ENCODE assay signal across 1 cellular context in the genomic region with DNA sequence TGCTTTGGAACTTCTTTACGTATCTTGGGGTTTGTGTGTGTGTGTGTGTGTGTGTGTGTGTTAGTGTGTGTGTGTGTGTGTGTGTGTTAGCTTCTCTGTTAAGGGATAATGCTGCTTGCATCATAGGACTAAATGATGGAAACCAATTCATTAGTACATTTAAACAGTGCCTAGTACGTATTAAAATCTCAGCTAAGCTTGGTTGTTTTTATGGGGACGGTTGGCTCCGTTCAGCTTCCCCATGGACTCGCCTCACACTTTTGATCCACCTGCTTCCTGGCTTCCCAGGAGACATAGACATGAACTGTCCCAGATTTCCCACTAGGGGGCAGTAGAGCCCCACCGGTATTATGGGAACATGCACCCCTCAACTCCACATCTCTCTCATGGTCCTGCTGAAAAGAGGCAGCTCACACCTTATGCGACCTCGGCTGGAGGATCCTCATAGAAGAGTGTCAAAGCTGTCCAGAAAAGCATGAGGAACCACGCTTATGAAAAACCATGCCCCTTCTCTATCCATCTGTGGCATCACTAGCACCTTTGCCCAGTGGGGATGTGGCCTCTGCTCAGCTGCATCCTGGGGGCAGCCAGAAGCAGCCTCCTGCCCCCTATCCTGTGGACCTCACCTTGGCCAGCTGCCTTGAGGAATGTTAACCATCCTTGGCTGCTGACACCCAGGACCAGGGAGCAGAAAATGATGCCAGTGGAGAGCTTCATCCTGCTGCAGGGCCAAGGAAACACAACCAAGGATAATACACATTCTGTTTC.
A peak's percentile ranks its signal among the peaks of the same experiment; 100 is the strongest.
TF ChIP-seq lines count a peak whose summit lies in the region.

No MANE protein-coding gene starts in this region.

TF ChIP-seq in HepG2, 621 proteins besides CTCF, POLR2A, EP300 and RAD21 (continues in another document):
- TF ChIP-seq, protein P1, sequence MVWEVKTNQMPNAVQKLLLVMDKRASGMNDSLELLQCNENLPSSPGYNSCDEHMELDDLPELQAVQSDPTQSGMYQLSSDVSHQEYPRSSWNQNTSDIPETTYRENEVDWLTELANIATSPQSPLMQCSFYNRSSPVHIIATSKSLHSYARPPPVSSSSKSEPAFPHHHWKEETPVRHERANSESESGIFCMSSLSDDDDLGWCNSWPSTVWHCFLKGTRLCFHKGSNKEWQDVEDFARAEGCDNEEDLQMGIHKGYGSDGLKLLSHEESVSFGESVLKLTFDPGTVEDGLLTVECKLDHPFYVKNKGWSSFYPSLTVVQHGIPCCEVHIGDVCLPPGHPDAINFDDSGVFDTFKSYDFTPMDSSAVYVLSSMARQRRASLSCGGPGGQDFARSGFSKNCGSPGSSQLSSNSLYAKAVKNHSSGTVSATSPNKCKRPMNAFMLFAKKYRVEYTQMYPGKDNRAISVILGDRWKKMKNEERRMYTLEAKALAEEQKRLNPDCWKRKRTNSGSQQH (CRISPR knock-in tag; IDR thresholded peaks at IDR 0.05; ENCODE audit: low read depth) = peak; percentile 55; the same call in 1 of the 2 replicates
- peak; percentile 49; the same call in 1 of the 2 replicates for TF ChIP-seq ERF (CRISPR knock-in tag; IDR thresholded peaks at IDR 0.05)
- TF ChIP-seq, protein P2, sequence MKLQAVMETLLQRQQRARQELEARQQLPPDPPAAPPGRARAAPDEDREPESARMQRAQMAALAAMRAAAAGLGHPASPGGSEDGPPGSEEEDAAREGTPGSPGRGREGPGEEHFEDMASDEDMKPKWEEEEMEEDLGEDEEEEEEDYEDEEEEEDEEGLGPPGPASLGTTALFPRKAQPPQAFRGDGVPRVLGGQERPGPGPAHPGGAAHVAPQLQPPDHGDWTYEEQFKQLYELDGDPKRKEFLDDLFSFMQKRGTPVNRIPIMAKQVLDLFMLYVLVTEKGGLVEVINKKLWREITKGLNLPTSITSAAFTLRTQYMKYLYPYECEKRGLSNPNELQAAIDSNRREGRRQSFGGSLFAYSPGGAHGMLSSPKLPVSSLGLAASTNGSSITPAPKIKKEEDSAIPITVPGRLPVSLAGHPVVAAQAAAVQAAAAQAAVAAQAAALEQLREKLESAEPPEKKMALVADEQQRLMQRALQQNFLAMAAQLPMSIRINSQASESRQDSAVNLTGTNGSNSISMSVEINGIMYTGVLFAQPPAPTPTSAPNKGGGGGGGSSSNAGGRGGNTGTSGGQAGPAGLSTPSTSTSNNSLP (IDR thresholded peaks at IDR 0.05; ENCODE audit: low read depth, low read length) = peak; percentile 46; the same call in 1 of the 2 replicates
- TF ChIP-seq, protein P3, sequence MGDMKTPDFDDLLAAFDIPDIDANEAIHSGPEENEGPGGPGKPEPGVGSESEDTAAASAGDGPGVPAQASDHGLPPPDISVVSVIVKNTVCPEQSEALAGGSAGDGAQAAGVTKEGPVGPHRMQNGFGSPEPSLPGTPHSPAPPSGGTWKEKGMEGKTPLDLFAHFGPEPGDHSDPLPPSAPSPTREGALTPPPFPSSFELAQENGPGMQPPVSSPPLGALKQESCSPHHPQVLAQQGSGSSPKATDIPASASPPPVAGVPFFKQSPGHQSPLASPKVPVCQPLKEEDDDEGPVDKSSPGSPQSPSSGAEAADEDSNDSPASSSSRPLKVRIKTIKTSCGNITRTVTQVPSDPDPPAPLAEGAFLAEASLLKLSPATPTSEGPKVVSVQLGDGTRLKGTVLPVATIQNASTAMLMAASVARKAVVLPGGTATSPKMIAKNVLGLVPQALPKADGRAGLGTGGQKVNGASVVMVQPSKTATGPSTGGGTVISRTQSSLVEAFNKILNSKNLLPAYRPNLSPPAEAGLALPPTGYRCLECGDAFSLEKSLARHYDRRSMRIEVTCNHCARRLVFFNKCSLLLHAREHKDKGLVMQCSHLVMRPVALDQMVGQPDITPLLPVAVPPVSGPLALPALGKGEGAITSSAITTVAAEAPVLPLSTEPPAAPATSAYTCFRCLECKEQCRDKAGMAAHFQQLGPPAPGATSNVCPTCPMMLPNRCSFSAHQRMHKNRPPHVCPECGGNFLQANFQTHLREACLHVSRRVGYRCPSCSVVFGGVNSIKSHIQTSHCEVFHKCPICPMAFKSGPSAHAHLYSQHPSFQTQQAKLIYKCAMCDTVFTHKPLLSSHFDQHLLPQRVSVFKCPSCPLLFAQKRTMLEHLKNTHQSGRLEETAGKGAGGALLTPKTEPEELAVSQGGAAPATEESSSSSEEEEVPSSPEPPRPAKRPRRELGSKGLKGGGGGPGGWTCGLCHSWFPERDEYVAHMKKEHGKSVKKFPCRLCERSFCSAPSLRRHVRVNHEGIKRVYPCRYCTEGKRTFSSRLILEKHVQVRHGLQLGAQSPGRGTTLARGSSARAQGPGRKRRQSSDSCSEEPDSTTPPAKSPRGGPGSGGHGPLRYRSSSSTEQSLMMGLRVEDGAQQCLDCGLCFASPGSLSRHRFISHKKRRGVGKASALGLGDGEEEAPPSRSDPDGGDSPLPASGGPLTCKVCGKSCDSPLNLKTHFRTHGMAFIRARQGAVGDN (CRISPR knock-in tag; IDR thresholded peaks at IDR 0.05) = peak; percentile 23; the same call in 1 of the 2 replicates
- no peak for TF ChIP-seq JUN (CRISPR knock-in tag; IDR thresholded peaks at IDR 0.05)
- TF ChIP-seq NR2F6 (IDR thresholded peaks at IDR 0.05) = no peak
- 0 out of 2 replicates have a peak, but pooled peaks have one; percentile 21 for TF ChIP-seq NR2F6 (CRISPR knock-in tag; IDR thresholded peaks at IDR 0.05)
- 0 out of 2 replicates have a peak, but pooled peaks have one; percentile 23 for TF ChIP-seq ZNF335 (CRISPR knock-in tag; IDR thresholded peaks at IDR 0.05)
- TF ChIP-seq NFYB (CRISPR knock-in tag; IDR thresholded peaks at IDR 0.05) = no peak
- TF ChIP-seq TSC22D2 (CRISPR knock-in tag; IDR thresholded peaks at IDR 0.05; ENCODE audit: borderline replicate concordance) = peak; percentile 47; the same call in 1 of the 2 replicates
- TF ChIP-seq KMT2A (CRISPR knock-in tag; IDR thresholded peaks at IDR 0.05) = peak; percentile 34; the same call in 1 of the 2 replicates
- TF ChIP-seq ZNF598 (CRISPR knock-in tag; IDR thresholded peaks at IDR 0.05; ENCODE audit: borderline replicate concordance) = peak; percentile 53; the same call in 1 of the 2 replicates
- 0 out of 2 replicates have a peak, but pooled peaks have one; percentile 24 for TF ChIP-seq ZNF225 (CRISPR knock-in tag; IDR thresholded peaks at IDR 0.05)
- TF ChIP-seq ESRRA (CRISPR knock-in tag; IDR thresholded peaks at IDR 0.05; ENCODE audit: low read depth) = no peak
- TF ChIP-seq LCORL (IDR thresholded peaks at IDR 0.05) = no peak
- no peak for TF ChIP-seq LCORL (CRISPR knock-in tag; IDR thresholded peaks at IDR 0.05)
- TF ChIP-seq GATAD1 (CRISPR knock-in tag; IDR thresholded peaks at IDR 0.05) = peak; percentile 14; the same call in 1 of the 2 replicates
- TF ChIP-seq FOXO1 (CRISPR knock-in tag; IDR thresholded peaks at IDR 0.05) = 0 out of 2 replicates have a peak, but pooled peaks have one; percentile 8
- peak; percentile 63; the same call in 1 of the 2 replicates for TF ChIP-seq MIER2 (CRISPR knock-in tag; IDR thresholded peaks at IDR 0.05)
- TF ChIP-seq AGO2 (optimal IDR thresholded peaks at IDR 0.05; ENCODE audit: low read depth, low read length) = no peak
- peak; percentile 55; the same call in 1 of the 2 replicates for TF ChIP-seq ZNF788 (CRISPR knock-in tag; IDR thresholded peaks at IDR 0.05; ENCODE audit: borderline replicate concordance)
- TF ChIP-seq RFX3 (CRISPR knock-in tag; IDR thresholded peaks at IDR 0.05) = no peak
- TF ChIP-seq ZNF501 (CRISPR knock-in tag; IDR thresholded peaks at IDR 0.05) = peak; percentile 22; the same call in 1 of the 2 replicates
- TF ChIP-seq ZNF761 (CRISPR knock-in tag; conservative IDR thresholded peaks at IDR 0.05) = 0 out of 2 replicates have a peak, but pooled peaks have one; percentile 36
- peak; percentile 19; the same call in 1 of the 2 replicates for TF ChIP-seq GABPB1 (CRISPR knock-in tag; IDR thresholded peaks at IDR 0.05)
- TF ChIP-seq KMT2B (CRISPR knock-in tag; IDR thresholded peaks at IDR 0.05) = no peak
- TF ChIP-seq ZNF441 (CRISPR knock-in tag; IDR thresholded peaks at IDR 0.05; ENCODE audit: borderline replicate concordance) = 0 out of 2 replicates have a peak, but pooled peaks have one; percentile 37
- peak; percentile 43; the same call in 1 of the 2 replicates for TF ChIP-seq RXRB (CRISPR knock-in tag; IDR thresholded peaks at IDR 0.05; ENCODE audit: borderline replicate concordance)
- TF ChIP-seq, protein P4, sequence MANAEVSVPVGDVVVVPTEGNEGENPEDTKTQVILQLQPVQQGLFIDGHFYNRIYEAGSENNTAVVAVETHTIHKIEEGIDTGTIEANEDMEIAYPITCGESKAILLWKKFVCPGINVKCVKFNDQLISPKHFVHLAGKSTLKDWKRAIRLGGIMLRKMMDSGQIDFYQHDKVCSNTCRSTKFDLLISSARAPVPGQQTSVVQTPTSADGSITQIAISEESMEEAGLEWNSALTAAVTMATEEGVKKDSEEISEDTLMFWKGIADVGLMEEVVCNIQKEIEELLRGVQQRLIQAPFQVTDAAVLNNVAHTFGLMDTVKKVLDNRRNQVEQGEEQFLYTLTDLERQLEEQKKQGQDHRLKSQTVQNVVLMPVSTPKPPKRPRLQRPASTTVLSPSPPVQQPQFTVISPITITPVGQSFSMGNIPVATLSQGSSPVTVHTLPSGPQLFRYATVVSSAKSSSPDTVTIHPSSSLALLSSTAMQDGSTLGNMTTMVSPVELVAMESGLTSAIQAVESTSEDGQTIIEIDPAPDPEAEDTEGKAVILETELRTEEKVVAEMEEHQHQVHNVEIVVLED (CRISPR knock-in tag; IDR thresholded peaks at IDR 0.05; ENCODE audit: borderline replicate concordance) = no peak
- TF ChIP-seq, protein P5, sequence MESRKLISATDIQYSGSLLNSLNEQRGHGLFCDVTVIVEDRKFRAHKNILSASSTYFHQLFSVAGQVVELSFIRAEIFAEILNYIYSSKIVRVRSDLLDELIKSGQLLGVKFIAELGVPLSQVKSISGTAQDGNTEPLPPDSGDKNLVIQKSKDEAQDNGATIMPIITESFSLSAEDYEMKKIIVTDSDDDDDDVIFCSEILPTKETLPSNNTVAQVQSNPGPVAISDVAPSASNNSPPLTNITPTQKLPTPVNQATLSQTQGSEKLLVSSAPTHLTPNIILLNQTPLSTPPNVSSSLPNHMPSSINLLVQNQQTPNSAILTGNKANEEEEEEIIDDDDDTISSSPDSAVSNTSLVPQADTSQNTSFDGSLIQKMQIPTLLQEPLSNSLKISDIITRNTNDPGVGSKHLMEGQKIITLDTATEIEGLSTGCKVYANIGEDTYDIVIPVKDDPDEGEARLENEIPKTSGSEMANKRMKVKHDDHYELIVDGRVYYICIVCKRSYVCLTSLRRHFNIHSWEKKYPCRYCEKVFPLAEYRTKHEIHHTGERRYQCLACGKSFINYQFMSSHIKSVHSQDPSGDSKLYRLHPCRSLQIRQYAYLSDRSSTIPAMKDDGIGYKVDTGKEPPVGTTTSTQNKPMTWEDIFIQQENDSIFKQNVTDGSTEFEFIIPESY (CRISPR knock-in tag; IDR thresholded peaks at IDR 0.05) = 0 out of 2 replicates have a peak, but pooled peaks have one; percentile 25
- TF ChIP-seq ZNF614 (CRISPR knock-in tag; IDR thresholded peaks at IDR 0.05; ENCODE audit: borderline replicate concordance) = peak; percentile 52; the same call in 1 of the 2 replicates
- TF ChIP-seq, protein P6, sequence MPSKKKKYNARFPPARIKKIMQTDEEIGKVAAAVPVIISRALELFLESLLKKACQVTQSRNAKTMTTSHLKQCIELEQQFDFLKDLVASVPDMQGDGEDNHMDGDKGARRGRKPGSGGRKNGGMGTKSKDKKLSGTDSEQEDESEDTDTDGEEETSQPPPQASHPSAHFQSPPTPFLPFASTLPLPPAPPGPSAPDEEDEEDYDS (CRISPR knock-in tag; IDR thresholded peaks at IDR 0.05) = peak; percentile 13; the same call in 1 of the 2 replicates
- peak; percentile 36; the same call in 1 of the 2 replicates for TF ChIP-seq ELF1 (CRISPR knock-in tag; IDR thresholded peaks at IDR 0.05)
- TF ChIP-seq, protein P7, sequence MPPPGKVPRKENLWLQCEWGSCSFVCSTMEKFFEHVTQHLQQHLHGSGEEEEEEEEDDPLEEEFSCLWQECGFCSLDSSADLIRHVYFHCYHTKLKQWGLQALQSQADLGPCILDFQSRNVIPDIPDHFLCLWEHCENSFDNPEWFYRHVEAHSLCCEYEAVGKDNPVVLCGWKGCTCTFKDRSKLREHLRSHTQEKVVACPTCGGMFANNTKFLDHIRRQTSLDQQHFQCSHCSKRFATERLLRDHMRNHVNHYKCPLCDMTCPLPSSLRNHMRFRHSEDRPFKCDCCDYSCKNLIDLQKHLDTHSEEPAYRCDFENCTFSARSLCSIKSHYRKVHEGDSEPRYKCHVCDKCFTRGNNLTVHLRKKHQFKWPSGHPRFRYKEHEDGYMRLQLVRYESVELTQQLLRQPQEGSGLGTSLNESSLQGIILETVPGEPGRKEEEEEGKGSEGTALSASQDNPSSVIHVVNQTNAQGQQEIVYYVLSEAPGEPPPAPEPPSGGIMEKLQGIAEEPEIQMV (CRISPR knock-in tag; IDR thresholded peaks at IDR 0.05; ENCODE audit: low read depth) = 0 out of 2 replicates have a peak, but pooled peaks have one; percentile 68
- TF ChIP-seq ZNF124 (CRISPR knock-in tag; IDR thresholded peaks at IDR 0.05) = 0 out of 2 replicates have a peak, but pooled peaks have one; percentile 60
- TF ChIP-seq, protein P8, sequence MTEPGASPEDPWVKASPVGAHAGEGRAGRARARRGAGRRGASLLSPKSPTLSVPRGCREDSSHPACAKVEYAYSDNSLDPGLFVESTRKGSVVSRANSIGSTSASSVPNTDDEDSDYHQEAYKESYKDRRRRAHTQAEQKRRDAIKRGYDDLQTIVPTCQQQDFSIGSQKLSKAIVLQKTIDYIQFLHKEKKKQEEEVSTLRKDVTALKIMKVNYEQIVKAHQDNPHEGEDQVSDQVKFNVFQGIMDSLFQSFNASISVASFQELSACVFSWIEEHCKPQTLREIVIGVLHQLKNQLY (CRISPR knock-in tag; IDR thresholded peaks at IDR 0.05) = peak; percentile 14; the same call in 1 of the 2 replicates
- peak; percentile 20; the same call in 1 of the 2 replicates for TF ChIP-seq FOXA3 (CRISPR knock-in tag; IDR thresholded peaks at IDR 0.05)
- peak; percentile 82 for TF ChIP-seq KDM3A (CRISPR knock-in tag; IDR thresholded peaks at IDR 0.05; ENCODE audit: low read depth)
